In the genomic region with DNA sequence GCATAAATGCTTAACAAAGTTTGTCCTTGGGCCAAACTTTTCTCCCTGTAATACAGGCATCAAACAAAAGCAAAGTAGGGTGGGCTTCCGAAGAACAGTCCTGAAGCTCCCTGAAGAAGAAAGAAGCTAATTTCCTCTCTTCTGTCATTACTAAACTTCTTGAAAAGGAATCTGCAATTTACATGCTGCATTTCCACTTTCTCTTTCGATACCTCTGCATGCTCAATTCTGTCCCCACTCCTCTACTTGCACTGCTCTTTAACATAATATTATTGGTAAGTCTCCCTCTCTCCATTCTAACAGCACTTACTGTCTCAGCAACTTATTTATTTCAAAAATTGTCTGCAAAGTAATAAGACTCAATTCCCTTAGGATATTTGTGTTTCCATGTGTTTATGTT, we compare ENCODE assay signal across 11 cellular contexts. TPM values are rescaled to one million over a fixed set of nuclear protein-coding genes. Genes with fewer than 3 reads are reported as not detected.
A peak's percentile ranks its signal among the peaks of the same experiment; 100 is the strongest.
DNase-seq lines count a peak whose midpoint lies in the region; ATAC-seq and TF ChIP-seq lines count a peak whose summit lies in the region.
"Had no signal": no experiment of that assay in that cellular context is flagged by ENCODE, and none has a peak within 500 bp of the region (broad histone marks: within the 10 kb centered on the region; RNA-seq: fewer than 3 reads in every experiment).

No MANE protein-coding gene starts in this region.

- intact Hi-C loops in PC-9 (cut with micrococcal nuclease; ENCODE audit: unreplicated experiment) (loop anchor here (10.0 kb wide), 1 partner anchor 124 kb away; no protein-coding TSS in a partner anchor), vagina (cut with DNase I) (no loop called here), adrenal gland (cut with DNase I) (loop anchor here in 1 of 2 donors (10.0 kb wide), 1 partner anchor 146 kb away; no protein-coding TSS in a partner anchor)

- peak overlapping the region in 4 of 8 donors; percentile 6 to 19 (median 10) for H3K27ac Mint-ChIP-seq in CD8-positive, alpha-beta memory T cell

- peak in 1 of 5 donors; percentile 16 for DNase-seq in CD8-positive, alpha-beta memory T cell
- DNase-seq in PC-9 = no peak
- peak; percentile 23 for DNase-seq in iris pigment epithelial cell (ENCODE audit: low read depth)
- no peak for DNase-seq in vagina (ENCODE audit: extremely low spot score in 2 of 2)
- DNase-seq in adrenal gland = no peak
- no peak for DNase-seq in COR-L47 (lab: John Stamatoyannopoulos, UW)
- no peak for DNase-seq in NCI-H2081 treated with DMSO at 0.1 percent for 48 hours (lab: John Stamatoyannopoulos, UW)
- DNase-seq: DMS79 treated with DMSO at 0.1 percent for 48 hours, islet precursor cell, NCI-H2107 had no signal

- peaks cover 10% of the 10 kb centered on the region; the same call in 1 of the 2 replicates for H3F3A ChIP-seq in PC-9 (ENCODE audit: insufficient read depth, low read depth)

- TF ChIP-seq CTCF in PC-9 (conservative IDR thresholded peaks at IDR 0.05) (no peak), vagina (IDR thresholded peaks at IDR 0.05) (no peak), adrenal gland (IDR thresholded peaks at IDR 0.05) (no peak)

- peaks cover 0 to 4% (median 0%) of the 10 kb centered on the region in 3 donors for H3K36me3 Mint-ChIP-seq in CD8-positive, alpha-beta memory T cell

- no peaks in the 10 kb centered on the region; the same call in 1 of the 2 replicates for H3K79me2 ChIP-seq in PC-9 (ENCODE audit: low read depth)

- H3K4me3 ChIP-seq in CD8-positive, alpha-beta memory T cell (ENCODE audit: low read length) = no peak overlapping the region
- H3K4me3 ChIP-seq in PC-9 = no peak overlapping the region
- no peak overlapping the region for H3K4me3 ChIP-seq in vagina
- H3K4me3 ChIP-seq in adrenal gland = no peak overlapping the region

- peaks cover 0 to 1% of the 10 kb centered on the region in 2 donors for H3K27me3 Mint-ChIP-seq in CD8-positive, alpha-beta memory T cell

- no peak overlapping the region for H3K27ac ChIP-seq in CD8-positive, alpha-beta memory T cell (ENCODE audit: low read depth, low read length)
- H3K27ac ChIP-seq in PC-9 = no peak overlapping the region
- H3K27ac ChIP-seq in vagina = no peak overlapping the region
- H3K27ac ChIP-seq in adrenal gland = peak overlapping the region in 1 of 5 donors; percentile 45

- CTCF ChIA-PET in CD8-positive, alpha-beta memory T cell (lab: Charles Lee) = no interaction called here
- CTCF ChIA-PET in PC-9 (lab: Charles Lee) = no interaction called here

- no peaks in the 10 kb centered on the region for H3K36me3 ChIP-seq in CD8-positive, alpha-beta memory T cell (ENCODE audit: insufficient read depth, low read length)
- no peaks in the 10 kb centered on the region for H3K36me3 ChIP-seq in PC-9 (ENCODE audit: low read depth)
- no peaks in the 10 kb centered on the region for H3K36me3 ChIP-seq in vagina
- H3K36me3 ChIP-seq in adrenal gland (replicated peaks in 1 of 2) = no peaks in the 10 kb centered on the region

- 0 out of 2 replicates have a peak overlapping the region, but pooled peaks have one; percentile 44 for H2AFZ ChIP-seq in PC-9

- WGBS in adrenal gland, 4 donors = 29 to 45% (median 37%) methylated on average over 2 of the region's 2 CpGs

- H3K4me2 ChIP-seq in PC-9 = no peak overlapping the region

- H3K4me3 Mint-ChIP-seq in CD8-positive, alpha-beta memory T cell = peak overlapping the region in 4 of 7 donors; percentile 19 to 29 (median 26)

- TF ChIP-seq POLR2A in vagina (IDR thresholded peaks at IDR 0.05) = no peak
- TF ChIP-seq POLR2A in adrenal gland (IDR thresholded peaks at IDR 0.05) = no peak

- peaks cover 18 to 46% (median 41%) of the 10 kb centered on the region in 3 donors for H3K4me1 Mint-ChIP-seq in CD8-positive, alpha-beta memory T cell

- POLR2A ChIA-PET in CD8-positive, alpha-beta memory T cell (lab: Charles Lee) = no interaction called here
- POLR2A ChIA-PET in PC-9 (lab: Charles Lee; ENCODE audit: unreplicated experiment) = no interaction called here

- peaks cover 42% of the 10 kb centered on the region for H3K4me1 ChIP-seq in CD8-positive, alpha-beta memory T cell (ENCODE audit: insufficient read depth, low read length)
- H3K4me1 ChIP-seq in PC-9 (replicated peaks; ENCODE audit: insufficient read depth) (peaks cover 8% of the 10 kb centered on the region; the same call in 1 of the 2 replicates), vagina (peaks cover 6% of the 10 kb centered on the region), adrenal gland (replicated peaks in 1 of 2) (peaks cover 4 to 9% of the 10 kb centered on the region in 2 donors)

- peak; percentile 26 for ATAC-seq in GM21390 (IDR thresholded peaks at IDR 0.05; ENCODE audit: unreplicated experiment)

- no peaks in the 10 kb centered on the region for H3K9me3 Mint-ChIP-seq in CD8-positive, alpha-beta memory T cell

- H3K9me3 ChIP-seq in CD8-positive, alpha-beta memory T cell (ENCODE audit: low read length) = no peaks in the 10 kb centered on the region
- no peaks in the 10 kb centered on the region for H3K9me3 ChIP-seq in PC-9 (ENCODE audit: insufficient read depth, low read depth)
- H3K9me3 ChIP-seq in vagina = no peaks in the 10 kb centered on the region
- no peaks in the 10 kb centered on the region for H3K9me3 ChIP-seq in adrenal gland (replicated peaks in 1 of 3)

- H3K27me3 ChIP-seq in CD8-positive, alpha-beta memory T cell (ENCODE audit: insufficient read depth, low read length, poor library complexity, severe bottlenecking) = no peaks in the 10 kb centered on the region
- H3K27me3 ChIP-seq in PC-9 (ENCODE audit: insufficient read depth, low read depth) (no peaks in the 10 kb centered on the region), vagina (no peaks in the 10 kb centered on the region), adrenal gland (no peaks in the 10 kb centered on the region)

- BruUV-seq in PC-9 (replicated peaks; lab: Mats Ljungman, UMichigan) = no TSS peak

- no peaks in the 10 kb centered on the region for H4K20me1 ChIP-seq in PC-9 (ENCODE audit: insufficient read depth)

- no peaks in the 10 kb centered on the region for H3K9me2 ChIP-seq in PC-9 (ENCODE audit: insufficient read depth)

RNA-seq across cellular contexts. Expression of a gene that starts 3.9 kb away (rescaled TPM):
- total RNA-seq in CD8-positive, alpha-beta memory T cell = 10 to 100 TPM; 14.7 to 15.5 TPM
- 6.7 TPM for polyA plus RNA-seq in CD8-positive, alpha-beta memory T cell
- total RNA-seq in PC-9 (2021) = 12.2 and 18.4 TPM in 2 replicates
- 283 TPM for total RNA-seq in vagina
- total RNA-seq in adrenal gland = 100 to 1,000 TPM in 5 of 8 donors, 10 to 100 TPM in 3; 80.8 to 716 (median 183) TPM
- 100 to 1,000 TPM in 2 of 3 donors, 10 to 100 TPM in 1; 60.3 to 138 (median 130) TPM for polyA plus RNA-seq in adrenal gland
